ENCODE assay signal across 10 cellular contexts in genomic region chr3:102129774-102130608, GRCh38.
DNase-seq lines count a peak whose midpoint lies in the region; ATAC-seq, FAIRE-seq and TF ChIP-seq lines count a peak whose summit lies in the region.
"Had no signal": no experiment of that assay in that cellular context is flagged by ENCODE, and none has a peak within 500 bp of the region (broad histone marks: within the 10 kb centered on the region; RNA-seq: fewer than 3 reads in every experiment).

No MANE protein-coding gene starts in this region.

- FAIRE-seq in urothelium cell line (lab: Jason Lieb, UNC): no peak
- FAIRE-seq: K562 had no signal

- peak; percentile 64 for ATAC-seq in left colon
- ATAC-seq: K562 had no signal

- H3K36me3 Mint-ChIP-seq in activated naive CD4-positive, alpha-beta T cell treated with anti-CD3 and anti-CD28 coated beads, Interleukin-2, amount 50 U/mL, for 24 hours: no peaks in the 10 kb centered on the region
- no peaks in the 10 kb centered on the region for H3K36me3 Mint-ChIP-seq in progenitor cell of endocrine pancreas (ENCODE audit: insufficient read depth)

- no peak for TF ChIP-seq CTCF in progenitor cell of endocrine pancreas (IDR thresholded peaks at IDR 0.05; ENCODE audit: unreplicated experiment)

- H3K27me3 Mint-ChIP-seq in activated naive CD4-positive, alpha-beta T cell treated with anti-CD3 and anti-CD28 coated beads, Interleukin-2, amount 50 U/mL, for 24 hours: no peaks in the 10 kb centered on the region
- peaks cover 7% of the 10 kb centered on the region for H3K27me3 Mint-ChIP-seq in progenitor cell of endocrine pancreas

- peak overlapping the region; percentile 76 for H3K27ac ChIP-seq in angular gyrus (ENCODE audit: low read depth, low read length)

- DNase-seq in activated naive CD4-positive, alpha-beta T cell (lab: John Stamatoyannopoulos, UW): no peak
- peak in 1 of 2 donors; percentile 35 for DNase-seq in left colon
- DNase-seq in urothelium cell line (ENCODE audit: low spot score): peak; percentile 39
- no peak for DNase-seq in progenitor cell of endocrine pancreas (ENCODE audit: low spot score, unreplicated experiment)
- no peak for DNase-seq in 8988T
- DNase-seq in activated effector memory CD4-positive, alpha-beta T cell treated with anti-CD3 and anti-CD28 coated beads, Interleukin-2, amount 50 U/mL, for 16 hours: no peak
- DNase-seq: DMS79 treated with DMSO at 0.1 percent for 48 hours had no signal

- peaks cover 12% of the 10 kb centered on the region for H3K4me1 Mint-ChIP-seq in activated naive CD4-positive, alpha-beta T cell treated with anti-CD3 and anti-CD28 coated beads, Interleukin-2, amount 50 U/mL, for 24 hours
- peaks cover 4% of the 10 kb centered on the region for H3K4me1 Mint-ChIP-seq in progenitor cell of endocrine pancreas (ENCODE audit: low read depth)

- no peak overlapping the region for H3K4me3 Mint-ChIP-seq in activated naive CD4-positive, alpha-beta T cell treated with anti-CD3 and anti-CD28 coated beads, Interleukin-2, amount 50 U/mL, for 24 hours
- no peak overlapping the region for H3K4me3 Mint-ChIP-seq in progenitor cell of endocrine pancreas (ENCODE audit: low read depth)

- H3K27ac Mint-ChIP-seq in activated naive CD4-positive, alpha-beta T cell treated with anti-CD3 and anti-CD28 coated beads, Interleukin-2, amount 50 U/mL, for 24 hours: peak overlapping the region; percentile 42
- no peak overlapping the region for H3K27ac Mint-ChIP-seq in progenitor cell of endocrine pancreas

- no peaks in the 10 kb centered on the region for H3K9me3 Mint-ChIP-seq in activated naive CD4-positive, alpha-beta T cell treated with anti-CD3 and anti-CD28 coated beads, Interleukin-2, amount 50 U/mL, for 24 hours
- H3K9me3 Mint-ChIP-seq in progenitor cell of endocrine pancreas (ENCODE audit: low read depth): no peaks in the 10 kb centered on the region

- intact Hi-C loops in left colon (cut with DNase I, micrococcal nuclease): no loop called here
